ENCODE assay signal across 9 cellular contexts in the genomic region with DNA sequence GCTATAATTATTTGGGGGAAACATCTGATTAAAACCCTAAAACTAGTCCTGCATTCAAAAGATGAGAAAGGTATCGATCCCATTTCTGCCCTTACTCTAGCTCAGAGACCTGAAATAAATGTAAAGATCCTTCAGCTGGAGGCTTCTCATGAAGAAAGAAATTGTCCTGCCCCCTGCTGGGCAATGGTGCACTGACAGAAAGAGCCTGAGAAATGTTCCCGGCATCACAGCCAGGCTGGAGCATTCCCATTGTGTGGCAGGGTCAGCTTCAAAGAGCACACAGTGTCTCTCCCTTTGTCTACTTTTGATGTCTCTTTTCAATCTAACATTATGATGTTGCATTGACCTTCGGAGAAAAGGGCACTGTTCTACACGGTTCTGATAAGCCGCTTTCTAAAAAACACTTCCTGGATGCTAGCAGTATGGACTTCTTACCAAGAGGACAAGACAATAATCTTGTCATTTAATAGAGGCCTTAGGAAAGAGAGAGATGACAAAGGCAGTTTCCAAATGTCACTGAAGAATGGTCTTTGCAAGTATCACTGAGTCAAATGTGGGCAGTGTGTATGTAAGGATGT.
DNase-seq lines count a peak whose midpoint lies in the region; ATAC-seq and TF ChIP-seq lines count a peak whose summit lies in the region.
"Had no signal": no experiment of that assay in that cellular context is flagged by ENCODE, and none has a peak within 500 bp of the region (broad histone marks: within the 10 kb centered on the region; RNA-seq: fewer than 3 reads in every experiment).

No MANE protein-coding gene starts in this region.

- peak; percentile 5 for DNase-seq in NCI-H1092 (lab: John Stamatoyannopoulos, UW)
- no peak for DNase-seq in NCI-H1092 treated with DMSO at 0.1 percent for 48 hours (lab: John Stamatoyannopoulos, UW)
- DNase-seq in WERI-Rb-1 = peak; percentile 66
- peak; percentile 45 for DNase-seq in left cardiac atrium
- no peak for DNase-seq in retinal pigment epithelial cell (ENCODE audit: low read depth)
- DNase-seq in naive thymus-derived CD8-positive, alpha-beta T cell = no peak
- no peak for DNase-seq in NCI-H2081 treated with DMSO at 0.1 percent for 48 hours (lab: John Stamatoyannopoulos, UW)

- H3K4me1 Mint-ChIP-seq in naive thymus-derived CD8-positive, alpha-beta T cell = no peaks in the 10 kb centered on the region
- H3K4me1 Mint-ChIP-seq: B cell had no signal

- ATAC-seq in HG02852 (IDR thresholded peaks at IDR 0.05; ENCODE audit: unreplicated experiment) (peak; percentile 65), left cardiac atrium (peak; percentile 38 to 45)
- no peak for ATAC-seq in naive thymus-derived CD8-positive, alpha-beta T cell

- H3K27ac ChIP-seq in WERI-Rb-1 = no peak overlapping the region

- no peak overlapping the region for H3K27ac Mint-ChIP-seq in naive thymus-derived CD8-positive, alpha-beta T cell
- H3K27ac Mint-ChIP-seq: B cell had no signal

- H3K9me3 ChIP-seq in WERI-Rb-1 (ENCODE audit: severe bottlenecking) = no peaks in the 10 kb centered on the region

- no peaks in the 10 kb centered on the region for H3K9me3 Mint-ChIP-seq in naive thymus-derived CD8-positive, alpha-beta T cell

- H3K36me3 Mint-ChIP-seq in naive thymus-derived CD8-positive, alpha-beta T cell = no peaks in the 10 kb centered on the region

- intact Hi-C loops in left cardiac atrium (cut with DNase I) = no loop called here

- no peaks in the 10 kb centered on the region for H3K36me3 ChIP-seq in WERI-Rb-1

- peaks cover 0 to 9% (median 0%) of the 10 kb centered on the region in 5 donors for H3K27me3 Mint-ChIP-seq in naive thymus-derived CD8-positive, alpha-beta T cell
- H3K27me3 Mint-ChIP-seq: B cell had no signal

- H3K4me3 ChIP-seq in WERI-Rb-1 (ENCODE audit: low read depth, low read length) = no peak overlapping the region
- no peak overlapping the region for H3K4me3 ChIP-seq in retinal pigment epithelial cell (ENCODE audit: low read length)

- TF ChIP-seq CTCF in WERI-Rb-1 (IDR thresholded peaks at IDR 0.05; ENCODE audit: low read depth, low read length) = peak; percentile 78
- peak; percentile 82 for TF ChIP-seq CTCF in retinal pigment epithelial cell (conservative IDR thresholded peaks at IDR 0.05; ENCODE audit: low read depth, low read length)

- H3K27me3 ChIP-seq in WERI-Rb-1 (ENCODE audit: insufficient read depth, low read depth, severe bottlenecking) = no peaks in the 10 kb centered on the region

- no peak overlapping the region for H3K4me3 Mint-ChIP-seq in naive thymus-derived CD8-positive, alpha-beta T cell
- H3K4me3 Mint-ChIP-seq: B cell had no signal

- POLR2A ChIA-PET in naive thymus-derived CD8-positive, alpha-beta T cell (lab: Charles Lee) = no interaction called here

Comparison
In these comparisons a context has a peak if more than half of its experiments do, and no peak if none do; other contexts are left out.
1. DNase-seq: peak in NCI-H1092 (single experiment), WERI-Rb-1 (single experiment) and left cardiac atrium (single experiment); none in NCI-H1092 treated with DMSO at 0.1 percent for 48 hours (single experiment), retinal pigment epithelial cell (single experiment), naive thymus-derived CD8-positive, alpha-beta T cell (0 of 10) and NCI-H2081 treated with DMSO at 0.1 percent for 48 hours (single experiment).
2. ATAC-seq: peak in HG02852 (single experiment) and left cardiac atrium (2 of 2); none in naive thymus-derived CD8-positive, alpha-beta T cell (0 of 2).